ENCODE assay signal across 19 cellular contexts in the genomic region with DNA sequence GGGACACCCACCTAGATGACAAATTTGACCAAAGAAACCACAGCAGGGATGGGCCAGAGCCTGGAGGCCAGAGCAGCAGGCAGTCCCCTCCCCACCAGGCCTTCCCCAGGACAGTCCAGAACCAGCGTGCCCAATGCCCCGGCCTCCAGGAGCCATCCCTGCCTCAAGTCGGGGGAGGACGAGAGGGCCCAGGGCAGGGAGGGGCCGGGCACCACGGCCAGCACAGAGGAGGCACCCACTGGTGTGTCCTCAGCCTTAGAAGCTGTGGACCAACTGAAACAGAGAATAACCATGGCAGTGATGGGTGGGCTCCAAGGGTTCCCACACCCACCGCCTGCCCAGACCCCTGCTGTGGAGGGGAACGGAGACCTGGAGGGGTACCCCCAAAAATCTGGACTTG. TPM values are rescaled to one million over a fixed set of nuclear protein-coding genes. Genes with fewer than 3 reads are reported as not detected.
DNase-seq lines count a peak whose midpoint lies in the region; ATAC-seq and TF ChIP-seq lines count a peak whose summit lies in the region.
"Had no signal": no experiment of that assay in that cellular context is flagged by ENCODE, and none has a peak within 500 bp of the region (broad histone marks: within the 10 kb centered on the region; RNA-seq: fewer than 3 reads in every experiment).

No MANE protein-coding gene starts in this region.

- H3K79me2 ChIP-seq in mesendoderm (ENCODE audit: control insufficient read depth, insufficient read depth, low read length), result no peaks in the 10 kb centered on the region

- no peak for ATAC-seq in CD4-positive, alpha-beta T cell (ENCODE audit: poor library complexity)
- ATAC-seq in T-cell (replicated peaks in 1 of 4), result no peak
- no peak for ATAC-seq in left colon
- ATAC-seq in left cardiac atrium, result no peak
- ATAC-seq: PC-3 had no signal

- no peak overlapping the region for H3K18ac ChIP-seq in mesendoderm (ENCODE audit: low read length)

- peaks cover 91% of the 10 kb centered on the region for H3K4me1 Mint-ChIP-seq in CD4-positive, alpha-beta T cell (ENCODE audit: low read depth)
- H3K4me1 Mint-ChIP-seq in T-cell, result peaks cover 91 to 92% (median 91%) of the 10 kb centered on the region in 3 donors

- intact Hi-C loops in A673 (cut with micrococcal nuclease; ENCODE audit: unreplicated experiment) (no loop called here), left colon (cut with DNase I, micrococcal nuclease) (no loop called here), left cardiac atrium (cut with DNase I) (no loop called here)
- intact Hi-C loops in CD4-positive, alpha-beta T cell (cut with DNase I, micrococcal nuclease), result loop anchor here in 1 of 2 experiments (2.0 kb wide), 1 partner anchor 26 kb away; no protein-coding TSS in a partner anchor

- H3K23ac ChIP-seq in mesendoderm (ENCODE audit: low read length), result no peak overlapping the region

- H3K9me3 ChIP-seq in A673 (ENCODE audit: low read depth, low read length, poor library complexity, severe bottlenecking), result no peaks in the 10 kb centered on the region
- no peaks in the 10 kb centered on the region for H3K9me3 ChIP-seq in CD4-positive, alpha-beta T cell (ENCODE audit: control insufficient read depth, low read length)
- H3K9me3 ChIP-seq: suprapubic skin, vagina had no signal

- H3K4ac ChIP-seq in mesendoderm (ENCODE audit: low read depth, low read length), result no peak overlapping the region

- H3K27ac ChIP-seq in A673 (ENCODE audit: low read depth, low read length, poor library complexity, severe bottlenecking) (peak overlapping the region; percentile 42), mesendoderm (ENCODE audit: low read depth, low read length) (no peak overlapping the region)
- no peak overlapping the region for H3K27ac ChIP-seq in CD4-positive, alpha-beta T cell (ENCODE audit: low read depth, low read length)
- H3K27ac ChIP-seq: suprapubic skin, vagina had no signal

- no peak overlapping the region for H3K4me2 ChIP-seq in mesendoderm (ENCODE audit: low read length)

- H3K4me3 ChIP-seq in A673 (ENCODE audit: low read depth, low read length, poor library complexity, severe bottlenecking) (no peak overlapping the region), mesendoderm (ENCODE audit: low read length) (no peak overlapping the region)
- H3K4me3 ChIP-seq: suprapubic skin, vagina had no signal

- TF ChIP-seq CTCF in A673 (conservative IDR thresholded peaks at IDR 0.05; ENCODE audit: low read depth, low read length), result no peak
- no peak for TF ChIP-seq CTCF in CD4-positive, alpha-beta T cell (IDR thresholded peaks at IDR 0.05)

- DNase-seq in A673 (ENCODE audit: low spot score) (no peak), T-cell (no peak), mesendoderm (no peak), activated gamma-delta T cell treated with Interleukin-2 at 50 U/mL for 16 hours (no peak), left colon (no peak), left cardiac atrium (no peak)
- no peak for DNase-seq in CD4-positive, alpha-beta T cell
- no peak for DNase-seq in stimulated activated CD4-positive, alpha-beta T cell treated with anti-CD3 and anti-CD28 coated beads, Interleukin-2, amount 100 ng/mL, for 24 hours
- DNase-seq: activated effector memory CD4-positive, alpha-beta T cell treated with Interleukin-2 at 50 U/mL for 16 hours; amniotic stem cell; COR-L47; DMS79 treated with DMSO at 0.1 percent for 48 hours; NCI-H1048; NCI-H2029 treated with DMSO at 0.1 percent for 48 hours; PC-3; SHP77 had no signal

- H3K56ac ChIP-seq in mesendoderm (ENCODE audit: low read length), result peak overlapping the region; percentile 62

- H4K8ac ChIP-seq in mesendoderm (ENCODE audit: low read depth, low read length), result no peak overlapping the region

- POLR2A ChIA-PET in A673 (lab: Charles Lee; ENCODE audit: low non-redundant PET) (no interaction called here), T-cell (lab: Charles Lee) (no interaction called here)
- POLR2A ChIA-PET in CD4-positive, alpha-beta T cell (lab: Charles Lee), result no interaction called here

- H3K4me1 ChIP-seq in A673 (ENCODE audit: insufficient read depth, low read length, poor library complexity, severe bottlenecking) (peaks cover 50% of the 10 kb centered on the region), mesendoderm (ENCODE audit: control insufficient read depth, low read depth, low read length) (peaks cover 19% of the 10 kb centered on the region)

- no peak overlapping the region for H4K5ac ChIP-seq in mesendoderm (ENCODE audit: low read length)

- H2BK15ac ChIP-seq in mesendoderm (replicated peaks; ENCODE audit: low read depth), result no peak overlapping the region

- BruUV-seq in A673 (replicated peaks; lab: Mats Ljungman, UMichigan), result no TSS peak

- CTCF ChIA-PET in A673 (lab: Charles Lee) (no interaction called here), T-cell (lab: Charles Lee) (no interaction called here)
- CTCF ChIA-PET in CD4-positive, alpha-beta T cell (lab: Charles Lee), result no interaction called here

- peak overlapping the region; percentile 76 for H3K4me3 Mint-ChIP-seq in CD4-positive, alpha-beta T cell
- H3K4me3 Mint-ChIP-seq in T-cell, result peak overlapping the region in 1 of 3 donors; percentile 79

- no peaks in the 10 kb centered on the region for H3K27me3 Mint-ChIP-seq in CD4-positive, alpha-beta T cell
- no peaks in the 10 kb centered on the region for H3K27me3 Mint-ChIP-seq in T-cell

- no peaks in the 10 kb centered on the region for H3K36me3 Mint-ChIP-seq in CD4-positive, alpha-beta T cell (ENCODE audit: low read depth)
- H3K36me3 Mint-ChIP-seq in T-cell, result no peaks in the 10 kb centered on the region

- H2AK5ac ChIP-seq in mesendoderm (ENCODE audit: low read length), result no peak overlapping the region

- H2BK5ac ChIP-seq in mesendoderm (ENCODE audit: low read length), result no peak overlapping the region

- no CpG with 5 or more reads among the region's 8 CpGs for WGBS in mesendoderm (ENCODE audit: extremely low coverage, insufficient coverage, low lambda C conversion rate)

- H3K27me3 ChIP-seq in A673 (replicated peaks; ENCODE audit: insufficient read depth, low read depth, low read length, poor library complexity) (no peaks in the 10 kb centered on the region), mesendoderm (ENCODE audit: insufficient read depth, low read length, poor library complexity) (no peaks in the 10 kb centered on the region)
- no peaks in the 10 kb centered on the region for H3K27me3 ChIP-seq in CD4-positive, alpha-beta T cell (ENCODE audit: control insufficient read depth, insufficient read depth, low read length)
- H3K27me3 ChIP-seq: suprapubic skin, vagina had no signal

- H3K36me3 ChIP-seq in A673 (ENCODE audit: insufficient read depth, low read length, poor library complexity, severe bottlenecking) (no peaks in the 10 kb centered on the region), mesendoderm (ENCODE audit: control insufficient read depth, insufficient read depth, low read length) (no peaks in the 10 kb centered on the region)
- H3K36me3 ChIP-seq: suprapubic skin, vagina had no signal

- H3K79me1 ChIP-seq in mesendoderm (ENCODE audit: low read length), result no peaks in the 10 kb centered on the region

- no peaks in the 10 kb centered on the region for H3K9me3 Mint-ChIP-seq in CD4-positive, alpha-beta T cell
- no peaks in the 10 kb centered on the region for H3K9me3 Mint-ChIP-seq in T-cell

- peak overlapping the region; percentile 90 for H3K27ac Mint-ChIP-seq in CD4-positive, alpha-beta T cell
- H3K27ac Mint-ChIP-seq in T-cell, result peak overlapping the region; percentile 94 to 95
- H3K27ac Mint-ChIP-seq: progenitor cell of endocrine pancreas had no signal

- H2BK120ac ChIP-seq in mesendoderm (ENCODE audit: low read depth, low read length), result no peak overlapping the region

- no peak overlapping the region for H3K9ac ChIP-seq in mesendoderm (ENCODE audit: low read length)

RNA-seq across cellular contexts. Expression of a gene that starts 28.3 kb away (rescaled TPM):
- total RNA-seq in A673 (2021) (69.3 and 77.8 TPM in 2 replicates), T-cell (10 to 100 TPM; 84.2 to 98.8 (median 88.5) TPM), left colon (10 to 100 TPM; 49.4 to 54.9 TPM), left cardiac atrium (10 to 100 TPM; 13.9 to 18.2 TPM)
- total RNA-seq in CD4-positive, alpha-beta T cell, result 10 to 100 TPM; 61.6 to 64.1 TPM
- polyA plus RNA-seq in mesendoderm (2013, experiment 1 of 2), result 28.5 TPM
- 28.6 TPM for polyA plus RNA-seq in mesendoderm (2013, experiment 2 of 2)
